Comparison of ENCODE assay signal across 29 cellular contexts in the genomic region with DNA sequence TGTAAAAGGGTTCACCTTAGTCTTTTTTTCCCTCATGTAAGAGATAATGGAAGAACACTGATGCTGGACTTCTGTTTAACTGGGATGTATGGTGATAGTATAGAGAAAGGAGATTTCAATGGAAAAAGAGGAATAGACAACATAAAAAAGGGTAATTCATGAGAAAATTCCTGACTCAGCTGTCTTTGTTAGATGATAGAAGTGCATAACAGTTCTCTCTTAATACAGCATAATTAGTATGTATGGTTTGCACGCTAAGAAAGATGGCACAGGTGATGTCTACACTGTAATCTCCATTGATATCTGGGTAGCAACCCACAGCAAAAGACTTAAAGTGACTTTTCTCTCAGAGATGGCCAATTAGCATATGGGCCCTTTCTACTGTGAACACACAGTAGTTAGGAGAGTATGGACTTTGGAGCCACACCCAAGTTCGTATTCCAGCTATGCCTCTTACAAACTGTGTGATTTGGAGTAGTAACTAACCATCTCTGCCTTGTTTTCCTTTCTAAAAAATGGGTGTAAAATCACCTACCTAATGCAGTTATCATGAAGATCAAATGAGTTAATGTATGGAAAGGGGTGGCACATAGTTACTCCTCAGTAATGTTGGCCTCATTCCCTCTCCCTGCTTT.
"Had no signal": no experiment of that assay in that cellular context is flagged by ENCODE, and none has a peak within 500 bp of the region (broad histone marks: within the 10 kb centered on the region; RNA-seq: fewer than 3 reads in every experiment).

No MANE protein-coding gene starts in this region.

- H3K36me3 ChIP-seq: adrenal gland, breast epithelium had no signal

- H3K27ac Mint-ChIP-seq: activated CD4-positive, alpha-beta memory T cell treated with anti-CD3 and anti-CD28 coated beads for 36 hours; activated CD4-positive, alpha-beta T cell treated with anti-CD3 and anti-CD28 coated beads, Interleukin-2, amount 10 ng/mL, durations not matched to agents 7 days and 5 days; activated naive CD8-positive, alpha-beta T cell treated with anti-CD3 and anti-CD28 coated beads, Interleukin-2, amount 10 ng/mL, durations not matched to agents 7 days and 5 days; activated T-helper 2 cell treated with anti-CD3 and anti-CD28 coated beads, Interferon-gamma antibody, Interleukin-2, Interleukin-4, amounts not matched to agents 10 μg/mL and 5 μg/mL and 100 μg/mL, durations not matched to agents 14 hours and 24 hours and 36 hours had no signal

- H3K9me3 ChIP-seq: adrenal gland, breast epithelium had no signal

- H3K27me3 Mint-ChIP-seq: activated CD4-positive, alpha-beta memory T cell treated with anti-CD3 and anti-CD28 coated beads for 36 hours; activated CD4-positive, alpha-beta T cell treated with anti-CD3 and anti-CD28 coated beads, Interleukin-2, amount 10 ng/mL, durations not matched to agents 7 days and 5 days; activated naive CD8-positive, alpha-beta T cell treated with anti-CD3 and anti-CD28 coated beads, Interleukin-2, amount 10 ng/mL, durations not matched to agents 7 days and 5 days had no signal

- DNase-seq: activated CD4-positive, alpha-beta memory T cell treated with anti-CD3 and anti-CD28 coated beads for 36 hours; activated CD4-positive, alpha-beta T cell treated with anti-CD3 and anti-CD28 coated beads, Interleukin-2, amount 10 ng/mL, durations not matched to agents 7 days and 5 days; activated CD4-positive, CD25-positive, alpha-beta regulatory T cell; activated CD8-positive, alpha-beta memory T cell treated with anti-CD3 and anti-CD28 coated beads for 24 hours; activated gamma-delta T cell treated with Interleukin-2 at 50 U/mL for 16 hours; activated naive CD4-positive, alpha-beta T cell treated with anti-CD3 and anti-CD28 coated beads, Interleukin-2, amount 50 U/mL, for 16 hours; activated naive CD8-positive, alpha-beta T cell treated with anti-CD3 and anti-CD28 coated beads, Interleukin-2, amount 10 ng/mL, durations not matched to agents 7 days and 5 days; activated T-cell treated with anti-CD3 and anti-CD28 coated beads, Interleukin-2, amount 50 U/mL, for 48 hours; adrenal gland; anterior cingulate cortex; caudate nucleus; NCI-H1092; NCI-H1417 treated with DMSO at 0.1 percent for 48 hours; NCI-H1694 treated with DMSO at 0.1 percent for 48 hours; NCI-H2029 treated with DMSO at 0.1 percent for 48 hours; NCI-H345; NCI-H510A; NCI-H526 treated with DMSO at 0.1 percent for 48 hours; NK-92 treated with Interleukin-12 subunit alpha and Interleukin-12 subunit beta, amount 100 ng/mL, for 24 hours; OCI-M1; RPMI8226; SJCRH30; SK-N-SH; T-helper 1 cell had no signal

- H3K4me1 Mint-ChIP-seq: activated CD4-positive, alpha-beta T cell treated with anti-CD3 and anti-CD28 coated beads, Interleukin-2, amount 10 ng/mL, durations not matched to agents 7 days and 5 days; activated naive CD8-positive, alpha-beta T cell treated with anti-CD3 and anti-CD28 coated beads, Interleukin-2, amount 10 ng/mL, durations not matched to agents 7 days and 5 days had no signal

- H3K4me1 ChIP-seq: adrenal gland, breast epithelium, SJCRH30 had no signal

- H3K4me3 Mint-ChIP-seq: activated CD4-positive, alpha-beta memory T cell treated with anti-CD3 and anti-CD28 coated beads for 36 hours; activated CD4-positive, alpha-beta T cell treated with anti-CD3 and anti-CD28 coated beads, Interleukin-2, amount 10 ng/mL, durations not matched to agents 7 days and 5 days; activated naive CD8-positive, alpha-beta T cell treated with anti-CD3 and anti-CD28 coated beads, Interleukin-2, amount 10 ng/mL, durations not matched to agents 7 days and 5 days had no signal

- H3K27ac ChIP-seq: adrenal gland, breast epithelium, KMS-11, SJCRH30, VCaP had no signal

- H3K27me3 ChIP-seq: adrenal gland, breast epithelium, SJCRH30 had no signal

- H3K4me3 ChIP-seq: adrenal gland, breast epithelium, SJCRH30 had no signal

- H3K4me2 ChIP-seq: KMS-11, SK-N-SH had no signal

- H3K9ac ChIP-seq: KMS-11, SK-N-SH had no signal

- ATAC-seq: Panc1 had no signal
